In the genomic region with DNA sequence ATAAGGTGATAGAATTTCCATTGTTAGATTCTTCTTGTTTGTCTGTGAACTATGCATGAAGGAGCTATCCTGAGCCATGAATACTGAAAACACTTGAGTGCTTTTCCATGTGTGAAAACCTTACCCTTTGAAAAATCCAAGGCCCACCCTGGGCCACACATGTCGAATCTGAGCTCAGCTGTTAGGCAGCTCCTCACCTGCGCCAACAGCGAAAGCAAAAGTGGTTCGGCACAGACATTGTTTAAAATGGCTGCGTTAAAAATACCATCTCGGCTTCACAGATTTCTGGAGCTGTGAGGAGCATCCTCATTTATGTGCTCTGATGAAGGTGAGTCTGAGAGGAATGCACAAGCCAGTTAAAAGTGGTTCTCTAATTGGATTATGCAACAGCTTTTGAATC, we compare ENCODE assay signal across 1 cellular context.
TF ChIP-seq lines count a peak whose summit lies in the region.

No MANE protein-coding gene starts in this region.

TF ChIP-seq in GM23338, 12 proteins besides CTCF, POLR2A, EP300 and RAD21 (continued from another document):
- TF ChIP-seq, protein P1, sequence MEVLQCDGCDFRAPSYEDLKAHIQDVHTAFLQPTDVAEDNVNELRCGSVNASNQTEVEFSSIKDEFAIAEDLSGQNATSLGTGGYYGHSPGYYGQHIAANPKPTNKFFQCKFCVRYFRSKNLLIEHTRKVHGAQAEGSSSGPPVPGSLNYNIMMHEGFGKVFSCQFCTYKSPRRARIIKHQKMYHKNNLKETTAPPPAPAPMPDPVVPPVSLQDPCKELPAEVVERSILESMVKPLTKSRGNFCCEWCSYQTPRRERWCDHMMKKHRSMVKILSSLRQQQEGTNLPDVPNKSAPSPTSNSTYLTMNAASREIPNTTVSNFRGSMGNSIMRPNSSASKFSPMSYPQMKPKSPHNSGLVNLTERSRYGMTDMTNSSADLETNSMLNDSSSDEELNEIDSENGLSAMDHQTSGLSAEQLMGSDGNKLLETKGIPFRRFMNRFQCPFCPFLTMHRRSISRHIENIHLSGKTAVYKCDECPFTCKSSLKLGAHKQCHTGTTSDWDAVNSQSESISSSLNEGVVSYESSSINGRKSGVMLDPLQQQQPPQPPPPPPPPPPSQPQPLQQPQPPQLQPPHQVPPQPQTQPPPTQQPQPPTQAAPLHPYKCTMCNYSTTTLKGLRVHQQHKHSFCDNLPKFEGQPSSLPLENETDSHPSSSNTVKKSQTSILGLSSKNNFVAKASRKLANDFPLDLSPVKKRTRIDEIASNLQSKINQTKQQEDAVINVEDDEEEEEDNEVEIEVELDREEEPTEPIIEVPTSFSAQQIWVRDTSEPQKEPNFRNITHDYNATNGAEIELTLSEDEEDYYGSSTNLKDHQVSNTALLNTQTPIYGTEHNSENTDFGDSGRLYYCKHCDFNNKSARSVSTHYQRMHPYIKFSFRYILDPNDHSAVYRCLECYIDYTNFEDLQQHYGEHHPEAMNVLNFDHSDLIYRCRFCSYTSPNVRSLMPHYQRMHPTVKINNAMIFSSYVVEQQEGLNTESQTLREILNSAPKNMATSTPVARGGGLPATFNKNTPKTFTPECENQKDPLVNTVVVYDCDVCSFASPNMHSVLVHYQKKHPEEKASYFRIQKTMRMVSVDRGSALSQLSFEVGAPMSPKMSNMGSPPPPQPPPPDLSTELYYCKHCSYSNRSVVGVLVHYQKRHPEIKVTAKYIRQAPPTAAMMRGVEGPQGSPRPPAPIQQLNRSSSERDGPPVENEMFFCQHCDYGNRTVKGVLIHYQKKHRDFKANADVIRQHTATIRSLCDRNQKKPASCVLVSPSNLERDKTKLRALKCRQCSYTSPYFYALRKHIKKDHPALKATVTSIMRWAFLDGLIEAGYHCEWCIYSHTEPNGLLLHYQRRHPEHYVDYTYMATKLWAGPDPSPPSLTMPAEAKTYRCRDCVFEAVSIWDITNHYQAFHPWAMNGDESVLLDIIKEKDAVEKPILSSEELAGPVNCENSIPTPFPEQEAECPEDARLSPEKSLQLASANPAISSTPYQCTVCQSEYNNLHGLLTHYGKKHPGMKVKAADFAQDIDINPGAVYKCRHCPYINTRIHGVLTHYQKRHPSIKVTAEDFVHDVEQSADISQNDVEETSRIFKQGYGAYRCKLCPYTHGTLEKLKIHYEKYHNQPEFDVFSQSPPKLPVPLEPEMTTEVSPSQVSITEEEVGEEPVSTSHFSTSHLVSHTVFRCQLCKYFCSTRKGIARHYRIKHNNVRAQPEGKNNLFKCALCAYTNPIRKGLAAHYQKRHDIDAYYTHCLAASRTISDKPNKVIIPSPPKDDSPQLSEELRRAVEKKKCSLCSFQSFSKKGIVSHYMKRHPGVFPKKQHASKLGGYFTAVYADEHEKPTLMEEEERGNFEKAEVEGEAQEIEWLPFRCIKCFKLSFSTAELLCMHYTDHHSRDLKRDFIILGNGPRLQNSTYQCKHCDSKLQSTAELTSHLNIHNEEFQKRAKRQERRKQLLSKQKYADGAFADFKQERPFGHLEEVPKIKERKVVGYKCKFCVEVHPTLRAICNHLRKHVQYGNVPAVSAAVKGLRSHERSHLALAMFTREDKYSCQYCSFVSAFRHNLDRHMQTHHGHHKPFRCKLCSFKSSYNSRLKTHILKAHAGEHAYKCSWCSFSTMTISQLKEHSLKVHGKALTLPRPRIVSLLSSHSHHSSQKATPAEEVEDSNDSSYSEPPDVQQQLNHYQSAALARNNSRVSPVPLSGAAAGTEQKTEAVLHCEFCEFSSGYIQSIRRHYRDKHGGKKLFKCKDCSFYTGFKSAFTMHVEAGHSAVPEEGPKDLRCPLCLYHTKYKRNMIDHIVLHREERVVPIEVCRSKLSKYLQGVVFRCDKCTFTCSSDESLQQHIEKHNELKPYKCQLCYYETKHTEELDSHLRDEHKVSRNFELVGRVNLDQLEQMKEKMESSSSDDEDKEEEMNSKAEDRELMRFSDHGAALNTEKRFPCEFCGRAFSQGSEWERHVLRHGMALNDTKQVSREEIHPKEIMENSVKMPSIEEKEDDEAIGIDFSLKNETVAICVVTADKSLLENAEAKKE (CRISPR knock-in tag; IDR thresholded peaks at IDR 0.05), result no peak
- no peak for TF ChIP-seq ZNF331 (CRISPR knock-in tag; IDR thresholded peaks at IDR 0.05; ENCODE audit: low read depth)
- TF ChIP-seq ZNF114 (CRISPR knock-in tag; IDR thresholded peaks at IDR 0.05), result no peak
